1 cellular context compared by ENCODE assay signal in genomic region chr11:110952150-110952549, GRCh38.
TF ChIP-seq lines count a peak whose summit lies in the region.

No MANE protein-coding gene starts in this region.

TF ChIP-seq in neural cell, 6 proteins besides CTCF, POLR2A, EP300 and RAD21 (continued from another document):
- TF ChIP-seq EZH2 (IDR thresholded peaks at IDR 0.05; ENCODE audit: borderline replicate concordance, insufficient read depth, low read length, poor library complexity, severe bottlenecking): no peak
- TF ChIP-seq POLR2AphosphoS5 (IDR thresholded peaks at IDR 0.05): no peak
